Comparison of ENCODE assay signal across 8 cellular contexts in genomic region chr2:21317131-21317530, GRCh38.
DNase-seq lines count a peak whose midpoint lies in the region; TF ChIP-seq lines count a peak whose summit lies in the region.

No MANE protein-coding gene starts in this region.

- H3K9me3 ChIP-seq in A673 (ENCODE audit: low read depth, low read length, poor library complexity, severe bottlenecking): no peaks in the 10 kb centered on the region

- in situ Hi-C loops in G401 (cut with HindIII; ENCODE audit: low sequenced_read_pairs): no loop called here

- no peaks in the 10 kb centered on the region for H3K27me3 ChIP-seq in A673 (replicated peaks; ENCODE audit: insufficient read depth, low read depth, low read length, poor library complexity)
- no peaks in the 10 kb centered on the region for H3K27me3 ChIP-seq in H7 (ENCODE audit: control insufficient read depth, insufficient read depth, low read length)

- peak; percentile 75 for TF ChIP-seq CTCF in A673 (conservative IDR thresholded peaks at IDR 0.05; ENCODE audit: low read depth, low read length)

- no peaks in the 10 kb centered on the region for H3K36me3 ChIP-seq in A673 (ENCODE audit: insufficient read depth, low read length, poor library complexity, severe bottlenecking)
- H3K36me3 ChIP-seq in H7 (replicated peaks; ENCODE audit: control insufficient read depth, insufficient read depth, low read length): no peaks in the 10 kb centered on the region

- no peaks in the 10 kb centered on the region for H3K4me1 ChIP-seq in A673 (ENCODE audit: insufficient read depth, low read length, poor library complexity, severe bottlenecking)

- intact Hi-C loops in A673 (cut with micrococcal nuclease; ENCODE audit: unreplicated experiment): loop anchor here (2.0 to 5.0 kb wide), 3 partner anchors 140 to 655 kb away; no protein-coding TSS in a partner anchor

- CTCF ChIA-PET in A673 (lab: Charles Lee): interaction anchor here (0.7 to 1.5 kb wide), 6 partner anchors 105 to 449 kb away, joined by 3 to 6 read pairs (median 3); no protein-coding TSS in a partner anchor

- BruUV-seq in A673 (replicated peaks; lab: Mats Ljungman, UMichigan): no TSS peak

- DNase-seq in A673 (ENCODE audit: low spot score) (peak; percentile 51), G401 (ENCODE audit: low spot score) (peak; percentile 23), H7 (peak; percentile 65), NCI-H1105 (lab: John Stamatoyannopoulos, UW) (peak; percentile 30), amygdala (lab: John Stamatoyannopoulos, UW) (peak in 42 of 56 donors; percentile 1 to 82 (median 36)), iPS DF 19.7 (ENCODE audit: low read depth, low spot score) (peak; percentile 23), NCI-H128 (lab: John Stamatoyannopoulos, UW; ENCODE audit: unreplicated experiment) (no peak)
- DNase-seq in stimulated activated CD4-positive, alpha-beta T cell treated with anti-CD3 and anti-CD28 coated beads, TNF-alpha, amount 100 ng/mL, for 48 hours (ENCODE audit: low read depth in 3 of 3): peak; percentile 1 to 11 (median 9)

- H3K4me3 ChIP-seq in A673 (ENCODE audit: low read depth, low read length, poor library complexity, severe bottlenecking): no peak overlapping the region
- H3K4me3 ChIP-seq in H7 (ENCODE audit: insufficient read depth, low read depth, low read length): no peak overlapping the region

- POLR2A ChIA-PET in A673 (lab: Charles Lee; ENCODE audit: low non-redundant PET): no interaction called here

- H3K27ac ChIP-seq in A673 (ENCODE audit: low read depth, low read length, poor library complexity, severe bottlenecking): no peak overlapping the region
